ENCODE assay signal across 18 cellular contexts in genomic region chr13:80055804-80056203, GRCh38.
DNase-seq lines count a peak whose midpoint lies in the region; ATAC-seq and TF ChIP-seq lines count a peak whose summit lies in the region.
"Had no signal": no experiment of that assay in that cellular context is flagged by ENCODE, and none has a peak within 500 bp of the region (broad histone marks: within the 10 kb centered on the region; RNA-seq: fewer than 3 reads in every experiment).

No MANE protein-coding gene starts in this region.

- H3K4me3 ChIP-seq in retinal pigment epithelial cell (ENCODE audit: low read length) = no peak overlapping the region
- H3K4me3 ChIP-seq in body of pancreas = no peak overlapping the region
- H3K4me3 ChIP-seq: MG63 had no signal

- no peaks in the 10 kb centered on the region; the same call in 1 of the 2 replicates for H3K27me3 Mint-ChIP-seq in WTC11 (ENCODE audit: low read depth)
- H3K27me3 Mint-ChIP-seq: CD4-positive, alpha-beta T cell had no signal

- intact Hi-C loops in body of pancreas (cut with DNase I) (no loop called here), cardiac septum (cut with DNase I) (no loop called here)

- H3K36me3 Mint-ChIP-seq in WTC11 = no peaks in the 10 kb centered on the region

- ATAC-seq in WTC11 (peak; percentile 48; the same call in 1 of the 2 replicates), body of pancreas (no peak)
- ATAC-seq in stimulated activated naive CD8-positive, alpha-beta T cell treated with anti-CD3 and anti-CD28 coated beads, Interleukin-15, Interleukin-2, amounts not matched to agents 100 U/mL and 50 U/mL, for 24 hours = no peak

- POLR2A ChIA-PET in WTC11 (lab: Charles Lee) = no interaction called here

- H3K36me3 ChIP-seq in body of pancreas (replicated peaks in 1 of 2; ENCODE audit: insufficient read depth in 1 of 2, low read depth in 2 of 2) = no peaks in the 10 kb centered on the region
- H3K36me3 ChIP-seq: MG63 had no signal

- CTCF ChIA-PET in WTC11 (lab: Charles Lee) = no interaction called here

- H3K4me1 ChIP-seq in body of pancreas = no peaks in the 10 kb centered on the region

- no peak overlapping the region for H3K4me3 Mint-ChIP-seq in WTC11
- H3K4me3 Mint-ChIP-seq: CD4-positive, alpha-beta T cell; H9 had no signal

- no peak for TF ChIP-seq CTCF in WTC11 (IDR thresholded peaks at IDR 0.05)
- no peak for TF ChIP-seq CTCF in retinal pigment epithelial cell (conservative IDR thresholded peaks at IDR 0.05; ENCODE audit: low read depth, low read length)
- no peak for TF ChIP-seq CTCF in body of pancreas (IDR thresholded peaks at IDR 0.05)

- no peak overlapping the region for H3K27ac ChIP-seq in body of pancreas

- no peaks in the 10 kb centered on the region for H3K27me3 ChIP-seq in body of pancreas
- H3K27me3 ChIP-seq: MG63 had no signal

- no peak overlapping the region for H3K27ac Mint-ChIP-seq in WTC11
- H3K27ac Mint-ChIP-seq: CD4-positive, alpha-beta T cell had no signal

- H3K4me1 Mint-ChIP-seq in WTC11 = peaks cover 13% of the 10 kb centered on the region

- DNase-seq in NOMO-1 (lab: John Stamatoyannopoulos, UW; ENCODE audit: unreplicated experiment in 2 of 2) (peak; percentile 32 to 47), WTC11 (ENCODE audit: low spot score) (no peak), medulla oblongata (ENCODE audit: extremely low spot score) (peak; percentile 71), retinal pigment epithelial cell (ENCODE audit: low read depth) (peak; percentile 44), body of pancreas (no peak), cardiac septum (ENCODE audit: low spot score) (no peak)
- no peak for DNase-seq in stimulated activated naive CD8-positive, alpha-beta T cell treated with anti-CD3 and anti-CD28 coated beads, Interleukin-15, Interleukin-2, amounts not matched to agents 100 U/mL and 50 U/mL, for 24 hours
- DNase-seq: CD4-positive, alpha-beta T cell; DMS153; GF-D8; H9; Kasumi-1; MG63; NCI-H1092; NCI-H146; NCI-H2081 treated with DMSO at 0.1 percent for 48 hours; OCI-M1; SHP77 had no signal

- TF ChIP-seq POLR2A in body of pancreas (IDR thresholded peaks at IDR 0.05) = no peak

- peaks cover 18% of the 10 kb centered on the region for H3K9me3 Mint-ChIP-seq in WTC11

- H3K9me3 ChIP-seq in body of pancreas = no peaks in the 10 kb centered on the region
- H3K9me3 ChIP-seq: MG63 had no signal

- WGBS in body of pancreas, 2 donors = 85 to 87% methylated on average over 4 of the region's 4 CpGs

TF ChIP-seq in WTC11, 78 proteins besides CTCF, POLR2A, EP300 and RAD21:
- TF ChIP-seq ATF6 (CRISPR knock-in tag; IDR thresholded peaks at IDR 0.05) (no peak), MYBL2 (CRISPR knock-in tag; IDR thresholded peaks at IDR 0.05) (no peak), IRF2 (CRISPR knock-in tag; IDR thresholded peaks at IDR 0.05; ENCODE audit: borderline replicate concordance, low read depth) (no peak), ZNF121 (CRISPR knock-in tag; IDR thresholded peaks at IDR 0.05) (no peak), CREM (CRISPR knock-in tag; IDR thresholded peaks at IDR 0.05) (no peak), TP53 (CRISPR knock-in tag; IDR thresholded peaks at IDR 0.05) (no peak), NR2C2 (CRISPR knock-in tag; IDR thresholded peaks at IDR 0.05) (no peak), ZMAT4 (CRISPR knock-in tag; IDR thresholded peaks at IDR 0.05) (no peak), ZNF423 (CRISPR knock-in tag; IDR thresholded peaks at IDR 0.05) (no peak), ELF4 (CRISPR knock-in tag; IDR thresholded peaks at IDR 0.05; ENCODE audit: low read depth) (no peak), ZBTB43 (CRISPR knock-in tag; IDR thresholded peaks at IDR 0.05) (no peak), PRRX2 (CRISPR knock-in tag; IDR thresholded peaks at IDR 0.05) (no peak), ATF2 (CRISPR knock-in tag; IDR thresholded peaks at IDR 0.05; ENCODE audit: borderline replicate concordance, low read depth) (no peak), ZNF425 (CRISPR knock-in tag; conservative IDR thresholded peaks at IDR 0.05) (no peak), PRDM15 (CRISPR knock-in tag; IDR thresholded peaks at IDR 0.05) (no peak), SMAD3 (CRISPR knock-in tag; IDR thresholded peaks at IDR 0.05; ENCODE audit: borderline replicate concordance) (no peak)

Comparison
In these comparisons a context has a peak if more than half of its experiments do, and no peak if none do; other contexts are left out.
1. DNase-seq: peak in NOMO-1 (2 of 2), medulla oblongata (single experiment) and retinal pigment epithelial cell (single experiment); none in WTC11 (single experiment), body of pancreas (0 of 4), stimulated activated naive CD8-positive, alpha-beta T cell treated with anti-CD3 and anti-CD28 coated beads, Interleukin-15, Interleukin-2, amounts not matched to agents 100 U/mL and 50 U/mL, for 24 hours (single experiment) and cardiac septum (single experiment).